In the genomic region with DNA sequence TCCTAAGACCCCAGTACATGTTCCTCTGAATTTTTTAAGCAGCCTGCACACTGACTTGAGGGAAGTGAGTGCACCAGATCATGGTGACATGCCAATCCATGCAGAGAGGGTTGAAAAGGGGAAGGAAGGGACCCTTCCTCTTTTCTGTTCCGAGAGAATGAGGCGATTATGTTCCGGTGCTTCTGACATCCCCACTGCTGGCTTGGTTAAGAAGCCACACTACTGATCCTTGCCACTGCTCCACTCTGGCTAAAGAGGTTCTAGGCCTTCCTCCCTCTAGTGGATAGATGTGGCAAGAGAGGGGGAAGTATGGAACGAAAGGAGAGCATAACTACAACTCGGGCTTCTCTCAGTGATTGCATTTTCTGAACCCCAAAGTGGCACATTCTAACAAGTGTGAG, we compare ENCODE assay signal across 9 cellular contexts. TPM values are rescaled to one million over a fixed set of nuclear protein-coding genes. Genes with fewer than 3 reads are reported as not detected.
DNase-seq lines count a peak whose midpoint lies in the region; ATAC-seq, FAIRE-seq and TF ChIP-seq lines count a peak whose summit lies in the region.
"Had no signal": no experiment of that assay in that cellular context is flagged by ENCODE, and none has a peak within 500 bp of the region (broad histone marks: within the 10 kb centered on the region; RNA-seq: fewer than 3 reads in every experiment).

No MANE protein-coding gene starts in this region.

- H3K27me3 ChIP-seq in BE2C (peaks cover 24% of the 10 kb centered on the region), heart left ventricle (no peaks in the 10 kb centered on the region)

- H3K4me1 ChIP-seq in BE2C: peaks cover 6% of the 10 kb centered on the region; the same call in 1 of the 2 replicates
- H3K4me1 ChIP-seq in heart left ventricle: peaks cover 0 to 41% (median 29%) of the 10 kb centered on the region in 12 donors

- no peak for TF ChIP-seq POLR2A in heart left ventricle (IDR thresholded peaks at IDR 0.05)

- H3K36me3 Mint-ChIP-seq in activated naive CD4-positive, alpha-beta T cell treated with anti-CD3 and anti-CD28 coated beads, Interleukin-2, amount 50 U/mL, for 24 hours: peaks cover 4% of the 10 kb centered on the region

- peak overlapping the region; percentile 38 for H3K27ac Mint-ChIP-seq in activated naive CD4-positive, alpha-beta T cell treated with anti-CD3 and anti-CD28 coated beads, Interleukin-2, amount 50 U/mL, for 24 hours

- peak overlapping the region; percentile 69 for H3K4me3 Mint-ChIP-seq in activated naive CD4-positive, alpha-beta T cell treated with anti-CD3 and anti-CD28 coated beads, Interleukin-2, amount 50 U/mL, for 24 hours

- H3K27me3 Mint-ChIP-seq in activated naive CD4-positive, alpha-beta T cell treated with anti-CD3 and anti-CD28 coated beads, Interleukin-2, amount 50 U/mL, for 24 hours: no peaks in the 10 kb centered on the region

- 23 to 35% (median 30%) methylated on average over 5 of the region's 5 CpGs for WGBS in heart left ventricle, 4 donors

- H3K27ac ChIP-seq in heart left ventricle: peak overlapping the region in 6 of 12 donors; percentile 26 to 99 (median 92)
- H3K27ac ChIP-seq: SJSA1 had no signal

- no peak overlapping the region for H3K4me3 ChIP-seq in BE2C (ENCODE audit: low read depth, low read length)
- peak overlapping the region in 1 of 12 donors; percentile 71 for H3K4me3 ChIP-seq in heart left ventricle
- H3K4me3 ChIP-seq: SJSA1 had no signal

- no peaks in the 10 kb centered on the region; the same call in 1 of the 2 replicates for H3K36me3 ChIP-seq in BE2C
- peaks cover 0 to 14% (median 6%) of the 10 kb centered on the region in 9 donors for H3K36me3 ChIP-seq in heart left ventricle

- TF ChIP-seq CTCF in BE2C (IDR thresholded peaks at IDR 0.05; ENCODE audit: low read depth, low read length) (peak; percentile 88), heart left ventricle (IDR thresholded peaks at IDR 0.05) (peak; percentile 27 to 76 (median 52))

- H3K9me3 ChIP-seq in BE2C (no peaks in the 10 kb centered on the region), heart left ventricle (no peaks in the 10 kb centered on the region)
- H3K9me3 ChIP-seq: SJSA1 had no signal

- ATAC-seq in HG03342 (IDR thresholded peaks at IDR 0.05; ENCODE audit: unreplicated experiment): peak; percentile 79
- ATAC-seq in heart left ventricle: peak in 3 of 4 donors; percentile 32 to 58 (median 36)

- H3K9me3 Mint-ChIP-seq in activated naive CD4-positive, alpha-beta T cell treated with anti-CD3 and anti-CD28 coated beads, Interleukin-2, amount 50 U/mL, for 24 hours: no peaks in the 10 kb centered on the region

- DNase-seq in BE2C (peak; percentile 53), GM18507 (ENCODE audit: extremely low spot score, insufficient read length, low read depth) (peak; percentile 35), NCI-H82 (lab: John Stamatoyannopoulos, UW) (peak; percentile 95), heart left ventricle (peak in 4 of 5 donors; percentile 37 to 66 (median 55)), renal cortical epithelial cell (ENCODE audit: low read depth) (peak; percentile 63)
- DNase-seq in activated CD4-positive, CD25-positive, alpha-beta regulatory T cell (lab: John Stamatoyannopoulos, UW): no peak

- peak; percentile 49 for FAIRE-seq in GM18507 (lab: Jason Lieb, UNC)

- H3K4me1 Mint-ChIP-seq in activated naive CD4-positive, alpha-beta T cell treated with anti-CD3 and anti-CD28 coated beads, Interleukin-2, amount 50 U/mL, for 24 hours: peaks cover 29% of the 10 kb centered on the region

- intact Hi-C loops in heart left ventricle (cut with DNase I): loop anchor here in 3 of 10 donors (5.0 kb wide), 2 partner anchors 38 to 42 kb away; a partner anchor contains a TSS

RNA-seq across cellular contexts. Expression of a gene that starts 1.8 kb away (rescaled TPM):
- 45.1 TPM for polyA plus RNA-seq in BE2C (2012; ENCODE audit: insufficient read depth, insufficient read length, low read depth)
- 100 to 1,000 TPM; 146 to 274 (median 190) TPM for total RNA-seq in heart left ventricle
- polyA plus RNA-seq in heart left ventricle: 100 to 1,000 TPM; 128 to 286 TPM
- 35.4 and 47.2 TPM in 2 replicates for total RNA-seq in renal cortical epithelial cell

RNA-seq across cellular contexts. Expression of a gene that starts 10.8 kb away (rescaled TPM):
- polyA plus RNA-seq in BE2C (2012; ENCODE audit: insufficient read depth, insufficient read length, low read depth): 114 TPM
- total RNA-seq in heart left ventricle (100 to 1,000 TPM in 5 of 9 donors, 10 to 100 TPM in 4; 91.4 to 155 (median 102) TPM), renal cortical epithelial cell (97.1 and 107 TPM in 2 replicates)
- 100 to 1,000 TPM in 1 of 2 donors, 10 to 100 TPM in 1; 57.4 to 154 TPM for polyA plus RNA-seq in heart left ventricle

RNA-seq across cellular contexts. Expression of a gene that starts 38.3 kb away (rescaled TPM):
- polyA plus RNA-seq in BE2C (2012; ENCODE audit: insufficient read depth, insufficient read length, low read depth): 74.4 TPM
- total RNA-seq in heart left ventricle (10 to 100 TPM; 20.0 to 34.8 (median 29.9) TPM), renal cortical epithelial cell (77.8 and 136 TPM in 2 replicates)
- polyA plus RNA-seq in heart left ventricle: 10 to 100 TPM in 1 of 2 donors, 1 to 10 TPM in 1; 9.5 to 45.7 TPM

RNA-seq across cellular contexts. Expression of a gene that starts 41.9 kb away (rescaled TPM):
- 18.1 TPM for polyA plus RNA-seq in BE2C (2012; ENCODE audit: insufficient read depth, insufficient read length, low read depth)
- 10 to 100 TPM; 16.1 to 30.1 (median 21.5) TPM for total RNA-seq in heart left ventricle
- polyA plus RNA-seq in heart left ventricle: 10 to 100 TPM; 10.4 to 17.2 TPM
- 31.8 and 40.6 TPM in 2 replicates for total RNA-seq in renal cortical epithelial cell

RNA-seq across cellular contexts. Expression of a gene that starts 57.4 kb away (rescaled TPM):
- polyA plus RNA-seq in BE2C (2012; ENCODE audit: insufficient read depth, insufficient read length, low read depth): 3.7 TPM
- total RNA-seq in heart left ventricle (10 to 100 TPM; 15.4 to 50.3 (median 36.9) TPM), renal cortical epithelial cell (1.6 and 12.4 TPM in 2 replicates)
- 10 to 100 TPM; 11.2 to 35.5 TPM for polyA plus RNA-seq in heart left ventricle
- total RNA-seq: SJSA1 had no signal

Comparison
In these comparisons a context has a peak if more than half of its experiments do, and no peak if none do; other contexts are left out.
1. DNase-seq: peak in BE2C (single experiment), GM18507 (single experiment), NCI-H82 (single experiment), heart left ventricle (4 of 5) and renal cortical epithelial cell (single experiment); none in activated CD4-positive, CD25-positive, alpha-beta regulatory T cell (0 of 4).